Comparison of ENCODE assay signal across 8 cellular contexts in genomic region chr6:30689985-30690384, GRCh38. TPM values are rescaled to one million over a fixed set of nuclear protein-coding genes. Genes with fewer than 3 reads are reported as not detected.
DNase-seq lines count a peak whose midpoint lies in the region; ATAC-seq and TF ChIP-seq lines count a peak whose summit lies in the region.

No MANE protein-coding gene starts in this region.

- H3K4me1 Mint-ChIP-seq in neural crest cell, result peaks cover 61% of the 10 kb centered on the region

- H3K4me2 ChIP-seq in BLaER1 treated with 17β-estradiol and CSF1 and Interleukin-3, amounts not matched to agents 10 nM and 100 nM, result peak overlapping the region; percentile 97 to 100 (median 99)
- H3K4me2 ChIP-seq in MM.1S (ENCODE audit: low read depth, low read length), result peak overlapping the region; percentile 89

- H4K20me1 ChIP-seq in BLaER1 treated with 17β-estradiol and CSF1 and Interleukin-3, amounts not matched to agents 10 nM and 100 nM, result peaks cover 7 to 14% (median 9%) of the 10 kb centered on the region in 11 experiments; a peak in 14 of 22 replicates
- no peaks in the 10 kb centered on the region for H4K20me1 ChIP-seq in MM.1S (ENCODE audit: insufficient read depth, low read length)

- peaks cover 1% of the 10 kb centered on the region for H3K9me3 Mint-ChIP-seq in neural crest cell

- no peaks in the 10 kb centered on the region for H3K9me2 ChIP-seq in MM.1S (replicated peaks; ENCODE audit: insufficient read depth, low read length)

- peak overlapping the region; percentile 96 for H3K4me3 Mint-ChIP-seq in neural crest cell

- H3K4me1 ChIP-seq in BLaER1 treated with 17β-estradiol and CSF1 and Interleukin-3, amounts not matched to agents 10 nM and 100 nM, result peaks cover 33 to 44% (median 38%) of the 10 kb centered on the region in 10 experiments
- H3K4me1 ChIP-seq in MM.1S (ENCODE audit: low read length), result peaks cover 25% of the 10 kb centered on the region
- H3K4me1 ChIP-seq in effector memory CD4-positive, alpha-beta T cell (ENCODE audit: control insufficient read depth, insufficient read depth, low read length, poor library complexity, severe bottlenecking), result peaks cover 39% of the 10 kb centered on the region

- no peaks in the 10 kb centered on the region for H3K9me3 ChIP-seq in BLaER1 treated with 17β-estradiol and CSF1 and Interleukin-3, amounts not matched to agents 10 nM and 100 nM (replicated peaks in 1 of 11)
- no peaks in the 10 kb centered on the region for H3K9me3 ChIP-seq in MM.1S (replicated peaks; ENCODE audit: insufficient read depth, low read length)
- no peaks in the 10 kb centered on the region for H3K9me3 ChIP-seq in effector memory CD4-positive, alpha-beta T cell (ENCODE audit: control insufficient read depth, low read length)

- peak overlapping the region; percentile 93; the same call in 1 of the 2 replicates for H2AFZ ChIP-seq in MM.1S (ENCODE audit: low read length)

- H3K36me3 Mint-ChIP-seq in neural crest cell (ENCODE audit: low read depth), result no peaks in the 10 kb centered on the region

- peaks cover 25% of the 10 kb centered on the region for H3K79me2 ChIP-seq in MM.1S (ENCODE audit: low read length)

- peak overlapping the region; percentile 83 to 100 (median 96) for H3K4me3 ChIP-seq in BLaER1 treated with 17β-estradiol and CSF1 and Interleukin-3, amounts not matched to agents 10 nM and 100 nM
- H3K4me3 ChIP-seq in MM.1S (ENCODE audit: low read length), result peak overlapping the region; percentile 88
- peak overlapping the region; percentile 74 for H3K4me3 ChIP-seq in effector memory CD4-positive, alpha-beta T cell (ENCODE audit: insufficient read depth, low read depth, low read length, poor library complexity, severe bottlenecking)

- TF ChIP-seq CTCF in MM.1S (IDR thresholded peaks at IDR 0.05; ENCODE audit: low read length), result no peak
- no peak for TF ChIP-seq CTCF in neural crest cell (conservative IDR thresholded peaks at IDR 0.05)

- H3F3A ChIP-seq in MM.1S (ENCODE audit: insufficient read depth, low read length), result peaks cover 27% of the 10 kb centered on the region

- H3K27me3 ChIP-seq in BLaER1 treated with 17β-estradiol and CSF1 and Interleukin-3, amounts not matched to agents 10 nM and 100 nM, result no peaks in the 10 kb centered on the region
- H3K27me3 ChIP-seq in MM.1S (replicated peaks; ENCODE audit: insufficient read depth, low read length), result no peaks in the 10 kb centered on the region
- H3K27me3 ChIP-seq in effector memory CD4-positive, alpha-beta T cell (replicated peaks; ENCODE audit: control insufficient read depth, insufficient read depth, low read length, poor library complexity, severe bottlenecking), result no peaks in the 10 kb centered on the region

- peak overlapping the region; percentile 91 to 100 (median 99) for H3K9ac ChIP-seq in BLaER1 treated with 17β-estradiol and CSF1 and Interleukin-3, amounts not matched to agents 10 nM and 100 nM
- peak overlapping the region; percentile 67; the same call in 1 of the 2 replicates for H3K9ac ChIP-seq in MM.1S (ENCODE audit: low read length)

- no peaks in the 10 kb centered on the region for H3K27me3 Mint-ChIP-seq in neural crest cell (ENCODE audit: low read depth)

- DNase-seq in MM.1S, result no peak
- no peak for DNase-seq in effector memory CD4-positive, alpha-beta T cell
- no peak for DNase-seq in neural crest cell (ENCODE audit: low read depth, low spot score)
- no peak for DNase-seq in kidney glomerular epithelial cell (lab: John Stamatoyannopoulos, UW)
- DNase-seq in NCI-H82 treated with DMSO at 0.1 percent for 48 hours (lab: John Stamatoyannopoulos, UW; ENCODE audit: unreplicated experiment), result no peak

- H3K27ac ChIP-seq in BLaER1 treated with 17β-estradiol and CSF1 and Interleukin-3, amounts not matched to agents 10 nM and 100 nM, result peak overlapping the region; percentile 91 to 100 (median 99); a peak in 21 of 22 replicates
- H3K27ac ChIP-seq in MM.1S (ENCODE audit: low read length), result no peak overlapping the region
- H3K27ac ChIP-seq in effector memory CD4-positive, alpha-beta T cell (ENCODE audit: insufficient read depth, low read length, poor library complexity, severe bottlenecking), result peak overlapping the region; percentile 67

- ATAC-seq in GM21825 (IDR thresholded peaks at IDR 0.05; ENCODE audit: unreplicated experiment) (no peak), GM19395 (IDR thresholded peaks at IDR 0.05; ENCODE audit: unreplicated experiment) (no peak)

- H3K27ac Mint-ChIP-seq in neural crest cell (ENCODE audit: unreplicated experiment), result peak overlapping the region; percentile 96

- peaks cover 0 to 9% (median 7%) of the 10 kb centered on the region in 11 experiments; a peak in 15 of 22 replicates for H3K36me3 ChIP-seq in BLaER1 treated with 17β-estradiol and CSF1 and Interleukin-3, amounts not matched to agents 10 nM and 100 nM
- no peaks in the 10 kb centered on the region for H3K36me3 ChIP-seq in MM.1S (replicated peaks; ENCODE audit: insufficient read depth, low read length)
- H3K36me3 ChIP-seq in effector memory CD4-positive, alpha-beta T cell (ENCODE audit: control insufficient read depth, insufficient read depth, low read length), result no peaks in the 10 kb centered on the region

RNA-seq across cellular contexts. Expression of gene NRM, which starts 0.8 kb away (rescaled TPM):
- total RNA-seq in neural crest cell, result 66.5 and 69.2 TPM in 2 replicates

RNA-seq across cellular contexts. Expression of gene PPP1R18, which starts 3.5 kb away (rescaled TPM):
- total RNA-seq in neural crest cell, result 71.0 and 71.1 TPM in 2 replicates

RNA-seq across cellular contexts. Expression of gene DHX16, which starts 17.2 kb away (rescaled TPM):
- total RNA-seq in neural crest cell, result 30.3 and 31.3 TPM in 2 replicates

RNA-seq across cellular contexts. Expression of gene MDC1, which starts 27.1 kb away (rescaled TPM):
- 104 and 107 TPM in 2 replicates for total RNA-seq in neural crest cell

RNA-seq across cellular contexts. Expression of gene TUBB, which starts 30.2 kb away (rescaled TPM):
- 1,986 and 2,086 TPM in 2 replicates for total RNA-seq in neural crest cell
